Comparison of ENCODE assay signal across 15 cellular contexts in genomic region chr4:34973632-34974312, GRCh38.
"Had no signal": no experiment of that assay in that cellular context is flagged by ENCODE, and none has a peak within 500 bp of the region (broad histone marks: within the 10 kb centered on the region; RNA-seq: fewer than 3 reads in every experiment).

No MANE protein-coding gene starts in this region.

- H3K9me3 ChIP-seq: esophagus muscularis mucosa, left lung, lower lobe of right lung had no signal

- H3K4me3 ChIP-seq: coronary artery, esophagus muscularis mucosa, heart right ventricle, left lung, lower lobe of right lung had no signal

- H3K4me1 ChIP-seq: esophagus muscularis mucosa, foreskin keratinocyte, heart right ventricle, left lung, lower lobe of right lung had no signal

- H3K27ac ChIP-seq: coronary artery, esophagus muscularis mucosa, foreskin keratinocyte, heart right ventricle, left lung, lower lobe of right lung had no signal

- ATAC-seq: effector memory CD8-positive, alpha-beta T cell; foreskin keratinocyte; heart right ventricle; left cardiac atrium; left lung; left ventricle myocardium superior; lower lobe of right lung had no signal

- DNase-seq: effector CD8-positive, alpha-beta T cell; effector memory CD8-positive, alpha-beta T cell; foreskin keratinocyte; glutamatergic neuron; head of caudate nucleus; heart right ventricle; hippocampal formation; left cardiac atrium; left lung; left ventricle myocardium superior; lower lobe of right lung; mesenchymal stem cell; midbrain had no signal

- H3K36me3 ChIP-seq: esophagus muscularis mucosa, heart right ventricle, left lung, lower lobe of right lung had no signal

- H3K27me3 ChIP-seq: esophagus muscularis mucosa, foreskin keratinocyte, heart right ventricle, left lung had no signal
